In genomic region chr1:183277821-183278735, GRCh38 we compare ENCODE assay signal across 16 cellular contexts.
A peak's percentile ranks its signal among the peaks of the same experiment; 100 is the strongest.
DNase-seq lines count a peak whose midpoint lies in the region; ATAC-seq and TF ChIP-seq lines count a peak whose summit lies in the region.
"Had no signal": no experiment of that assay in that cellular context is flagged by ENCODE, and none has a peak within 500 bp of the region (broad histone marks: within the 10 kb centered on the region; RNA-seq: fewer than 3 reads in every experiment).

No MANE protein-coding gene starts in this region.

- no peak overlapping the region for H2BK5ac ChIP-seq in mesenchymal stem cell (ENCODE audit: low read depth, low read length, poor library complexity, severe bottlenecking)

- no peak overlapping the region for H2BK15ac ChIP-seq in mesenchymal stem cell (ENCODE audit: low read depth, poor library complexity, severe bottlenecking)

- H3K27ac ChIP-seq in left ventricle myocardium inferior (replicated peaks) (peak overlapping the region; percentile 95), brain microvascular endothelial cell (peak overlapping the region; percentile 92), mesenchymal stem cell (ENCODE audit: low read length, poor library complexity, severe bottlenecking) (no peak overlapping the region), upper lobe of left lung (peak overlapping the region in 3 of 4 donors; percentile 80 to 87 (median 87))
- H3K27ac ChIP-seq: KMS-11 had no signal

- TF ChIP-seq EP300 in upper lobe of left lung (IDR thresholded peaks at IDR 0.05): no peak

- no peak overlapping the region for H3K23ac ChIP-seq in mesenchymal stem cell (ENCODE audit: low read length in 2 of 2)

- no peaks in the 10 kb centered on the region for H3K9me3 Mint-ChIP-seq in activated T-cell treated with anti-CD3 and anti-CD28 coated beads, Interleukin-2, amount 50 U/mL, for 72 hours
- H3K9me3 Mint-ChIP-seq: naive B cell had no signal

- H3K27me3 ChIP-seq in left ventricle myocardium inferior (ENCODE audit: low read depth) (no peaks in the 10 kb centered on the region), brain microvascular endothelial cell (replicated peaks) (no peaks in the 10 kb centered on the region), mesenchymal stem cell (ENCODE audit: control insufficient read depth in 1 of 2, insufficient read depth in 1 of 2, low read length in 2 of 2) (no peaks in the 10 kb centered on the region), upper lobe of left lung (no peaks in the 10 kb centered on the region)

- H3K4me2 ChIP-seq in mesenchymal stem cell (ENCODE audit: low read length, poor library complexity, severe bottlenecking): no peak overlapping the region
- H3K4me2 ChIP-seq: KMS-11 had no signal

- H3K27me3 Mint-ChIP-seq in activated T-cell treated with anti-CD3 and anti-CD28 coated beads, Interleukin-2, amount 50 U/mL, for 72 hours (ENCODE audit: low read depth): no peaks in the 10 kb centered on the region

- H2BK120ac ChIP-seq in mesenchymal stem cell (ENCODE audit: low read depth, low read length): no peak overlapping the region

- H3K18ac ChIP-seq in mesenchymal stem cell (ENCODE audit: low read depth in 1 of 2, low read length in 2 of 2): peak overlapping the region; percentile 74 to 78

- H3K27ac Mint-ChIP-seq in activated T-cell treated with anti-CD3 and anti-CD28 coated beads, Interleukin-2, amount 50 U/mL, for 72 hours: no peak overlapping the region

- TF ChIP-seq CTCF in left ventricle myocardium inferior (IDR thresholded peaks at IDR 0.05; ENCODE audit: borderline replicate concordance): no peak
- TF ChIP-seq CTCF in brain microvascular endothelial cell (IDR thresholded peaks at IDR 0.05; ENCODE audit: low read depth, low read length, missing control alignments): no peak
- TF ChIP-seq CTCF in upper lobe of left lung (IDR thresholded peaks at IDR 0.05): no peak

- H4K8ac ChIP-seq in mesenchymal stem cell (ENCODE audit: low read length): peak overlapping the region; percentile 67

- H3K36me3 Mint-ChIP-seq in activated T-cell treated with anti-CD3 and anti-CD28 coated beads, Interleukin-2, amount 50 U/mL, for 72 hours (ENCODE audit: insufficient read depth in 2 of 2): no peaks in the 10 kb centered on the region
- H3K36me3 Mint-ChIP-seq: naive B cell had no signal

- H3K4me3 Mint-ChIP-seq in activated T-cell treated with anti-CD3 and anti-CD28 coated beads, Interleukin-2, amount 50 U/mL, for 72 hours: no peak overlapping the region

- peak overlapping the region in 1 of 2 experiments; percentile 42 for H3K4ac ChIP-seq in mesenchymal stem cell (ENCODE audit: low read depth in 1 of 2, low read length in 2 of 2)

- H3K4me3 ChIP-seq in left ventricle myocardium inferior (no peak overlapping the region), brain microvascular endothelial cell (ENCODE audit: low read depth, low read length) (no peak overlapping the region), mesenchymal stem cell (ENCODE audit: insufficient read depth in 1 of 2, low read depth in 1 of 2, low read length in 2 of 2) (peak overlapping the region in 1 of 2 experiments; percentile 49), upper lobe of left lung (no peak overlapping the region)

- H3K79me1 ChIP-seq in mesenchymal stem cell (replicated peaks; ENCODE audit: low read length, poor library complexity, severe bottlenecking): no peaks in the 10 kb centered on the region

- no peak for ATAC-seq in Right ventricle myocardium superior (ENCODE audit: poor library complexity)
- ATAC-seq in upper lobe of left lung (ENCODE audit: low FRiP score in 2 of 2): no peak
- no peak for ATAC-seq in HG03469 (IDR thresholded peaks at IDR 0.05; ENCODE audit: unreplicated experiment)
- no peak for ATAC-seq in activated T-cell treated with anti-CD3 and anti-CD28 coated beads, Interleukin-2, amount 50 U/mL, for 72 hours (replicated peaks in 1 of 2)
- ATAC-seq: stimulated activated naive CD8-positive, alpha-beta T cell treated with anti-CD3 and anti-CD28 coated beads, Interleukin-15, Interleukin-2, amounts not matched to agents 100 U/mL and 50 U/mL, for 24 hours had no signal

- no peaks in the 10 kb centered on the region for H3K4me1 Mint-ChIP-seq in activated T-cell treated with anti-CD3 and anti-CD28 coated beads, Interleukin-2, amount 50 U/mL, for 72 hours (ENCODE audit: low read depth)

- H2BK12ac ChIP-seq in mesenchymal stem cell (ENCODE audit: low read length in 2 of 2): peak overlapping the region; percentile 40 to 80

- peak overlapping the region; percentile 84 for H4K91ac ChIP-seq in mesenchymal stem cell (ENCODE audit: low read length)

- H3K4me1 ChIP-seq in left ventricle myocardium inferior: peaks cover 45% of the 10 kb centered on the region
- H3K4me1 ChIP-seq in mesenchymal stem cell (ENCODE audit: control insufficient read depth, insufficient read depth, low read depth, low read length): peaks cover 20% of the 10 kb centered on the region
- peaks cover 18 to 31% (median 24%) of the 10 kb centered on the region in 4 donors for H3K4me1 ChIP-seq in upper lobe of left lung

- H3K9me3 ChIP-seq in left ventricle myocardium inferior (replicated peaks) (no peaks in the 10 kb centered on the region), mesenchymal stem cell (ENCODE audit: control insufficient read depth, low read length) (no peaks in the 10 kb centered on the region), upper lobe of left lung (no peaks in the 10 kb centered on the region)

- intact Hi-C loops in left ventricle myocardium inferior (cut with micrococcal nuclease): no loop called here
- intact Hi-C loops in Right ventricle myocardium superior (cut with DNase I): no loop called here

- H3K9ac ChIP-seq in mesenchymal stem cell (ENCODE audit: low read length): peak overlapping the region; percentile 81
- H3K9ac ChIP-seq: KMS-11 had no signal

- DNase-seq in left ventricle myocardium inferior (no peak), Right ventricle myocardium superior (no peak), brain microvascular endothelial cell (peak; percentile 81), mesenchymal stem cell (peak; percentile 64), upper lobe of left lung (no peak), AG08395 (ENCODE audit: low spot score) (no peak)
- DNase-seq in activated T-cell treated with anti-CD3 and anti-CD28 coated beads, Interleukin-2, amount 50 U/mL, for 72 hours: no peak
- DNase-seq: activated CD4-positive, alpha-beta T cell treated with anti-CD3 and anti-CD28 coated beads for 4 hours; activated effector memory CD4-positive, alpha-beta T cell treated with anti-CD3 and anti-CD28 coated beads, Interleukin-2, amount 50 U/mL, for 16 hours; AML-193; hippocampal formation; naive B cell; NCI-H524; stimulated activated naive CD8-positive, alpha-beta T cell treated with anti-CD3 and anti-CD28 coated beads, Interleukin-15, Interleukin-2, amounts not matched to agents 100 U/mL and 50 U/mL, for 24 hours had no signal

- no peak overlapping the region for H2AK5ac ChIP-seq in mesenchymal stem cell (ENCODE audit: low read length, severe bottlenecking)

- 26% methylated on average over 7 of the region's 7 CpGs for WGBS in mesenchymal stem cell
- 78 to 82% methylated on average over 7 of the region's 7 CpGs for WGBS in upper lobe of left lung, 2 donors

- H2AFZ ChIP-seq in mesenchymal stem cell (ENCODE audit: low read depth, low read length): no peak overlapping the region

- no peak overlapping the region for H3K14ac ChIP-seq in mesenchymal stem cell (ENCODE audit: low read length in 2 of 2)

- TF ChIP-seq POLR2A in upper lobe of left lung (IDR thresholded peaks at IDR 0.05): no peak

- in situ Hi-C loops in brain microvascular endothelial cell (cut with HindIII; ENCODE audit: low pct_ligation_motif_present, low sequenced_read_pairs): no loop called here

- H3K36me3 ChIP-seq in left ventricle myocardium inferior (no peaks in the 10 kb centered on the region), brain microvascular endothelial cell (replicated peaks) (no peaks in the 10 kb centered on the region), mesenchymal stem cell (ENCODE audit: control insufficient read depth in 1 of 2, insufficient read depth in 2 of 2, low read depth in 1 of 2, low read length in 2 of 2) (no peaks in the 10 kb centered on the region), upper lobe of left lung (no peaks in the 10 kb centered on the region)

Comparison
In these comparisons a context has a peak if more than half of its experiments do, and no peak if none do; other contexts are left out.
1. DNase-seq: peak in brain microvascular endothelial cell (single experiment) and mesenchymal stem cell (single experiment); none in left ventricle myocardium inferior (single experiment), Right ventricle myocardium superior (single experiment), upper lobe of left lung (0 of 2), AG08395 (single experiment) and activated T-cell treated with anti-CD3 and anti-CD28 coated beads, Interleukin-2, amount 50 U/mL, for 72 hours (0 of 2).